8 cellular contexts compared by ENCODE assay signal in genomic region chr14:44896275-44897040, GRCh38.
A peak's percentile ranks its signal among the peaks of the same experiment; 100 is the strongest.
DNase-seq lines count a peak whose midpoint lies in the region; ATAC-seq, FAIRE-seq and TF ChIP-seq lines count a peak whose summit lies in the region.

No MANE protein-coding gene starts in this region.

- no peak overlapping the region for H2BK120ac ChIP-seq in neuronal stem cell (ENCODE audit: low read depth, low read length)

- no peak overlapping the region for H4K91ac ChIP-seq in neuronal stem cell (ENCODE audit: low read depth, low read length, poor library complexity)

- no peak overlapping the region for H4K8ac ChIP-seq in neuronal stem cell (ENCODE audit: low read depth, low read length)

- no peak overlapping the region for H3K4ac ChIP-seq in neuronal stem cell (ENCODE audit: low read length)

- H3K4me2 ChIP-seq in neuronal stem cell (ENCODE audit: insufficient read depth, low read length, poor library complexity, severe bottlenecking), result no peak overlapping the region

- H3K18ac ChIP-seq in neuronal stem cell (ENCODE audit: low read length), result no peak overlapping the region

- H3K27ac ChIP-seq in neuronal stem cell (replicated peaks; ENCODE audit: low read length), result no peak overlapping the region

- H3K36me3 ChIP-seq in bronchial epithelial cell (ENCODE audit: control insufficient read depth, insufficient read depth, low read length) (no peaks in the 10 kb centered on the region), neuronal stem cell (replicated peaks in 1 of 2; ENCODE audit: control insufficient read depth in 2 of 2, insufficient read depth in 2 of 2, low read length in 2 of 2) (no peaks in the 10 kb centered on the region), H7 (replicated peaks; ENCODE audit: control insufficient read depth, insufficient read depth, low read length) (no peaks in the 10 kb centered on the region)

- H3K9ac ChIP-seq in neuronal stem cell (ENCODE audit: low read depth, low read length, poor library complexity), result no peak overlapping the region

- peaks cover 0 to 3% of the 10 kb centered on the region in 2 donors for H3K4me1 ChIP-seq in neuronal stem cell (ENCODE audit: control insufficient read depth in 2 of 2, insufficient read depth in 1 of 2, low read depth in 1 of 2, low read length in 2 of 2)

- DNase-seq in GM12865 (ENCODE audit: low read depth), result peak; percentile 1
- DNase-seq in bronchial epithelial cell (ENCODE audit: low read depth), result no peak
- DNase-seq in neuronal stem cell (ENCODE audit: low spot score), result no peak
- no peak for DNase-seq in COLO668 (lab: John Stamatoyannopoulos, UW; ENCODE audit: unreplicated experiment)
- no peak for DNase-seq in H7
- no peak for DNase-seq in NCI-H1105 (lab: John Stamatoyannopoulos, UW)

- H2AK5ac ChIP-seq in neuronal stem cell (ENCODE audit: low read depth, low read length), result no peak overlapping the region

- H2BK15ac ChIP-seq in neuronal stem cell (ENCODE audit: low read length), result no peak overlapping the region

- FAIRE-seq in bronchial epithelial cell (lab: Jason Lieb, UNC), result no peak

- H3K9me3 ChIP-seq in neuronal stem cell (replicated peaks in 1 of 2; ENCODE audit: control insufficient read depth in 2 of 2, insufficient read depth in 1 of 2, low read depth in 1 of 2, low read length in 2 of 2), result peaks cover 2 to 4% of the 10 kb centered on the region in 2 donors

- no peaks in the 10 kb centered on the region for H3K79me1 ChIP-seq in neuronal stem cell (ENCODE audit: low read depth, low read length)

- H2BK5ac ChIP-seq in neuronal stem cell (ENCODE audit: low read length), result no peak overlapping the region

- ATAC-seq in HG03342 (IDR thresholded peaks at IDR 0.05; ENCODE audit: unreplicated experiment) (peak; percentile 3), HG03196 (IDR thresholded peaks at IDR 0.05; ENCODE audit: unreplicated experiment) (no peak)

- no peak overlapping the region for H3K23ac ChIP-seq in neuronal stem cell (ENCODE audit: low read depth, low read length, poor library complexity)

- no peak overlapping the region for H3K14ac ChIP-seq in neuronal stem cell (ENCODE audit: low read length)

- no peak overlapping the region for H2BK12ac ChIP-seq in neuronal stem cell (ENCODE audit: low read length)

- no peak for TF ChIP-seq CTCF in GM12865 (IDR thresholded peaks at IDR 0.05; ENCODE audit: insufficient read depth, low read depth, low read length, missing control alignments)
- TF ChIP-seq CTCF in bronchial epithelial cell (IDR thresholded peaks at IDR 0.05; ENCODE audit: insufficient read depth, low read length, severe bottlenecking), result no peak

- no CpG with 5 or more reads among the region's 10 CpGs for WGBS in neuronal stem cell (ENCODE audit: extremely low coverage in 2 of 2, insufficient read length in 2 of 2, insufficient replicate concordance in 1 of 2), 2 donors

- H3K27me3 ChIP-seq in bronchial epithelial cell (ENCODE audit: control insufficient read depth, insufficient read depth, low read length) (no peaks in the 10 kb centered on the region), neuronal stem cell (ENCODE audit: control insufficient read depth in 3 of 3, insufficient read depth in 3 of 3, low read depth in 1 of 3, low read length in 3 of 3) (no peaks in the 10 kb centered on the region), H7 (ENCODE audit: control insufficient read depth, insufficient read depth, low read length) (no peaks in the 10 kb centered on the region)

- peak overlapping the region; percentile 73 for H2AFZ ChIP-seq in neuronal stem cell (ENCODE audit: low read length)

- H3K4me3 ChIP-seq in GM12865 (ENCODE audit: low read depth, low read length) (peak overlapping the region; percentile 91), bronchial epithelial cell (ENCODE audit: low read depth, low read length) (peak overlapping the region; percentile 1), neuronal stem cell (ENCODE audit: low read length in 2 of 2) (peak overlapping the region in 1 of 2 donors; percentile 66), H7 (ENCODE audit: insufficient read depth, low read depth, low read length) (no peak overlapping the region)
